Comparison of ENCODE assay signal across 9 cellular contexts in genomic region chr17:1592751-1593629, GRCh38. TPM values are rescaled to one million over a fixed set of nuclear protein-coding genes. Genes with fewer than 3 reads are reported as not detected.
DNase-seq lines count a peak whose midpoint lies in the region; ATAC-seq and TF ChIP-seq lines count a peak whose summit lies in the region.
"Had no signal": no experiment of that assay in that cellular context is flagged by ENCODE, and none has a peak within 500 bp of the region (broad histone marks: within the 10 kb centered on the region; RNA-seq: fewer than 3 reads in every experiment).

No MANE protein-coding gene starts in this region.

- no peak for TF ChIP-seq CTCF in OCI-LY1 (IDR thresholded peaks at IDR 0.05; ENCODE audit: low read length)

- ATAC-seq in HG02759 (IDR thresholded peaks at IDR 0.05; ENCODE audit: unreplicated experiment) = peak; percentile 80
- peak; percentile 58 for ATAC-seq in stimulated activated effector memory CD8-positive, alpha-beta T cell treated with anti-CD3 and anti-CD28 coated beads, Interleukin-12 subunit alpha, Interleukin-12 subunit beta, amount 100 ng/mL, for 72 hours

- H3K79me1 ChIP-seq in mesendoderm (ENCODE audit: low read length) = no peaks in the 10 kb centered on the region

- H3K79me2 ChIP-seq in OCI-LY1 (ENCODE audit: insufficient read depth, low read length) = no peaks in the 10 kb centered on the region
- no peaks in the 10 kb centered on the region for H3K79me2 ChIP-seq in mesendoderm (ENCODE audit: control insufficient read depth, insufficient read depth, low read length)

- DNase-seq in NCI-H1436 (lab: John Stamatoyannopoulos, UW) = peak; percentile 33
- no peak for DNase-seq in NCI-H1436 treated with DMSO at 0.1 percent for 48 hours (lab: John Stamatoyannopoulos, UW)
- no peak for DNase-seq in stimulated activated effector memory CD8-positive, alpha-beta T cell treated with anti-CD3 and anti-CD28 coated beads, Interleukin-12 subunit alpha, Interleukin-12 subunit beta, amount 100 ng/mL, for 72 hours (ENCODE audit: low spot score in 2 of 2)
- DNase-seq in mesendoderm = no peak
- no peak for DNase-seq in HEK293T (ENCODE audit: extremely low spot score)
- DNase-seq in midbrain (lab: John Stamatoyannopoulos, UW) = no peak

- H3K4me1 ChIP-seq in OCI-LY1 (ENCODE audit: insufficient read depth, low read length, severe bottlenecking) (peaks cover 36% of the 10 kb centered on the region), mesendoderm (ENCODE audit: control insufficient read depth, low read depth, low read length) (peaks cover 5% of the 10 kb centered on the region)

- no peak overlapping the region for H4K8ac ChIP-seq in mesendoderm (ENCODE audit: low read depth, low read length)

- peak overlapping the region; percentile 58 for H3K4me2 ChIP-seq in OCI-LY1 (ENCODE audit: low read length)
- H3K4me2 ChIP-seq in mesendoderm (ENCODE audit: low read length) = no peak overlapping the region

- H2AFZ ChIP-seq in OCI-LY1 (ENCODE audit: low read length) = no peak overlapping the region

- no peaks in the 10 kb centered on the region for H3K9me3 Mint-ChIP-seq in stimulated activated effector memory CD8-positive, alpha-beta T cell treated with anti-CD3 and anti-CD28 coated beads, Interleukin-12 subunit alpha, Interleukin-12 subunit beta, amount 100 ng/mL, for 72 hours

- H3K4me3 ChIP-seq in OCI-LY1 (ENCODE audit: low read depth, low read length, poor library complexity, severe bottlenecking) (peak overlapping the region; percentile 21), mesendoderm (ENCODE audit: low read length) (no peak overlapping the region)

- H3K4me1 Mint-ChIP-seq in stimulated activated effector memory CD8-positive, alpha-beta T cell treated with anti-CD3 and anti-CD28 coated beads, Interleukin-12 subunit alpha, Interleukin-12 subunit beta, amount 100 ng/mL, for 72 hours = peaks cover 9% of the 10 kb centered on the region

- H3K56ac ChIP-seq in mesendoderm (ENCODE audit: low read length) = no peak overlapping the region

- no peaks in the 10 kb centered on the region for H3K9me3 ChIP-seq in OCI-LY1 (ENCODE audit: low read length)

- no peaks in the 10 kb centered on the region for H3K27me3 ChIP-seq in OCI-LY1 (ENCODE audit: insufficient read depth, low read length)
- H3K27me3 ChIP-seq in mesendoderm (ENCODE audit: insufficient read depth, low read length, poor library complexity) = no peaks in the 10 kb centered on the region

- H2BK5ac ChIP-seq in mesendoderm (ENCODE audit: low read length) = no peak overlapping the region

- H3K4me3 Mint-ChIP-seq in stimulated activated effector memory CD8-positive, alpha-beta T cell treated with anti-CD3 and anti-CD28 coated beads, Interleukin-12 subunit alpha, Interleukin-12 subunit beta, amount 100 ng/mL, for 72 hours = no peak overlapping the region

- WGBS in mesendoderm (ENCODE audit: extremely low coverage, insufficient coverage, low lambda C conversion rate) = no CpG with 5 or more reads among the region's 25 CpGs

- no peak overlapping the region for H2BK15ac ChIP-seq in mesendoderm (replicated peaks; ENCODE audit: low read depth)

- peak overlapping the region; percentile 90 for H3K27ac ChIP-seq in OCI-LY1 (ENCODE audit: low read depth, low read length, poor library complexity, severe bottlenecking)
- no peak overlapping the region for H3K27ac ChIP-seq in mesendoderm (ENCODE audit: low read depth, low read length)
- H3K27ac ChIP-seq: 22Rv1 had no signal

- H3K36me3 Mint-ChIP-seq in stimulated activated effector memory CD8-positive, alpha-beta T cell treated with anti-CD3 and anti-CD28 coated beads, Interleukin-12 subunit alpha, Interleukin-12 subunit beta, amount 100 ng/mL, for 72 hours = no peaks in the 10 kb centered on the region

- H3K23ac ChIP-seq in mesendoderm (ENCODE audit: low read length) = no peak overlapping the region

- H3K4ac ChIP-seq in mesendoderm (ENCODE audit: low read depth, low read length) = no peak overlapping the region

- CTCF ChIA-PET in HEK293T (lab: Yijun Ruan, JAX) = no interaction called here

- H3K27ac Mint-ChIP-seq in stimulated activated effector memory CD8-positive, alpha-beta T cell treated with anti-CD3 and anti-CD28 coated beads, Interleukin-12 subunit alpha, Interleukin-12 subunit beta, amount 100 ng/mL, for 72 hours = peak overlapping the region; percentile 81

- H2BK120ac ChIP-seq in mesendoderm (ENCODE audit: low read depth, low read length) = no peak overlapping the region

- no peaks in the 10 kb centered on the region for H3F3A ChIP-seq in OCI-LY1 (ENCODE audit: insufficient read depth, low read length)

- no peak overlapping the region for H3K18ac ChIP-seq in mesendoderm (ENCODE audit: low read length)

- no peak overlapping the region for H2AK5ac ChIP-seq in mesendoderm (ENCODE audit: low read length)

- H4K5ac ChIP-seq in mesendoderm (ENCODE audit: low read length) = no peak overlapping the region

- H3K36me3 ChIP-seq in OCI-LY1 (ENCODE audit: insufficient read depth, low read length) = peaks cover 59% of the 10 kb centered on the region
- no peaks in the 10 kb centered on the region for H3K36me3 ChIP-seq in mesendoderm (ENCODE audit: control insufficient read depth, insufficient read depth, low read length)

- POLR2A ChIA-PET in HEK293T (lab: Yijun Ruan, JAX) = no interaction called here

- H4K20me1 ChIP-seq in OCI-LY1 (ENCODE audit: insufficient read depth, low read length) = no peaks in the 10 kb centered on the region

- no peaks in the 10 kb centered on the region for H3K9me2 ChIP-seq in OCI-LY1 (ENCODE audit: low read depth, low read length)

- H3K9ac ChIP-seq in OCI-LY1 (ENCODE audit: low read length) = peak overlapping the region; percentile 66
- no peak overlapping the region for H3K9ac ChIP-seq in mesendoderm (ENCODE audit: low read length)

TF ChIP-seq in HEK293T, 16 proteins besides CTCF, POLR2A, EP300 and RAD21:
- TF ChIP-seq FOXA1 (IDR thresholded peaks at IDR 0.05) (no peak), LEF1 (IDR thresholded peaks at IDR 0.05; ENCODE audit: borderline replicate concordance) (no peak), BHLHE40 (IDR thresholded peaks at IDR 0.05; ENCODE audit: borderline replicate concordance) (no peak), TARDBP (IDR thresholded peaks at IDR 0.05) (no peak), ELF4 (IDR thresholded peaks at IDR 0.05) (no peak)
- TF ChIP-seq, protein P1, sequence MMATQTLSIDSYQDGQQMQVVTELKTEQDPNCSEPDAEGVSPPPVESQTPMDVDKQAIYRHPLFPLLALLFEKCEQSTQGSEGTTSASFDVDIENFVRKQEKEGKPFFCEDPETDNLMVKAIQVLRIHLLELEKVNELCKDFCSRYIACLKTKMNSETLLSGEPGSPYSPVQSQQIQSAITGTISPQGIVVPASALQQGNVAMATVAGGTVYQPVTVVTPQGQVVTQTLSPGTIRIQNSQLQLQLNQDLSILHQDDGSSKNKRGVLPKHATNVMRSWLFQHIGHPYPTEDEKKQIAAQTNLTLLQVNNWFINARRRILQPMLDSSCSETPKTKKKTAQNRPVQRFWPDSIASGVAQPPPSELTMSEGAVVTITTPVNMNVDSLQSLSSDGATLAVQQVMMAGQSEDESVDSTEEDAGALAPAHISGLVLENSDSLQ (IDR thresholded peaks at IDR 0.05) = no peak

RNA-seq across cellular contexts. Expression of gene PITPNA, which starts 30.4 kb away (rescaled TPM):
- polyA plus RNA-seq in mesendoderm (2013, experiment 1 of 2) = 51.5 TPM
- 53.0 TPM for polyA plus RNA-seq in mesendoderm (2013, experiment 2 of 2)

RNA-seq across cellular contexts. Expression of gene SLC43A2, which starts 35.6 kb away (rescaled TPM):
- polyA plus RNA-seq in mesendoderm (2013, experiment 1 of 2) = 6.4 TPM
- 7.3 TPM for polyA plus RNA-seq in mesendoderm (2013, experiment 2 of 2)

RNA-seq across cellular contexts. Expression of gene SCARF1, which starts 52.5 kb away (rescaled TPM):
- polyA plus RNA-seq in mesendoderm (2013, experiment 1 of 2) = 0.97 TPM
- 1.1 TPM for polyA plus RNA-seq in mesendoderm (2013, experiment 2 of 2)

RNA-seq across cellular contexts. Expression of gene RILP, which starts 56.7 kb away (rescaled TPM):
- polyA plus RNA-seq in mesendoderm (2013, experiment 1 of 2) = 8.7 TPM
- 8.5 TPM for polyA plus RNA-seq in mesendoderm (2013, experiment 2 of 2)
